Comparison of ENCODE assay signal across 8 cellular contexts in the genomic region with DNA sequence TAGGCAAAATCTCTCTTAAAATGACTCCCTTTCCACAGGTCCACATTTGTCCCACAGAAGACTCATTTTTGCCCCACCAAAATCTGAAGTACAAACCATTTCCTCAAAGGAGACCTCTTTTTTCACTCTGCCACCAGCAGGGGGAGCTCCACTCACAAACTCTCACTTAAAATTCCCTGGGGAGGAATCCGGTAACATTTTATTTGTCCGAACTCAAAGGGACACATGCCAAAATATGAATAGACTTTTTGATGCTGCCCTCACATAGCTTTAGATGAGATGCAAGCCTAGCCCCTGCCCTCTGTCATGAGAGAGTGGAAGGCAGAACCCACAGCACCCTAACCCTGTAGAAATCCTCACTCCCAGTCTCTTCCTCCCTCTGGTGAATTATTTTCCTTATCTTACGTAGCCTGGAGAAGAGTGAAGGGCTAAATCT. TPM values are rescaled to one million over a fixed set of nuclear protein-coding genes. Genes with fewer than 3 reads are reported as not detected.
DNase-seq lines count a peak whose midpoint lies in the region; ATAC-seq and FAIRE-seq lines count a peak whose summit lies in the region.

No MANE protein-coding gene starts in this region.

- intact Hi-C loops in head of caudate nucleus (cut with DNase I) (loop anchor here (2.0 kb wide), 1 partner anchor 293 kb away; no protein-coding TSS in a partner anchor), posterior cingulate gyrus (cut with DNase I) (loop anchor here (1.0 kb wide), 1 partner anchor 292 kb away; no protein-coding TSS in a partner anchor)

- DNase-seq in COLO829 (ENCODE audit: low spot score): peak; percentile 12
- peak; percentile 35 for DNase-seq in HS-5 (ENCODE audit: low read depth)
- peak; percentile 33 for DNase-seq in RCC 7860 (ENCODE audit: low spot score)
- peak; percentile 3 to 39 (median 14) for DNase-seq in activated naive CD4-positive, alpha-beta T cell (lab: John Stamatoyannopoulos, UW)
- peak; percentile 25 to 89 (median 73) for DNase-seq in head of caudate nucleus
- DNase-seq in posterior cingulate gyrus: peak in 8 of 10 donors; percentile 21 to 90 (median 62)
- DNase-seq in ureter (ENCODE audit: low spot score): peak; percentile 76

- no peak for ATAC-seq in GM19463 (IDR thresholded peaks at IDR 0.05; ENCODE audit: unreplicated experiment)

- FAIRE-seq in RCC 7860 (lab: Jason Lieb, UNC): peak; percentile 81

RNA-seq across cellular contexts. Expression of a gene that starts 57.1 kb away (rescaled TPM):
- total RNA-seq in ureter: 10.7 TPM

Comparison
In these comparisons a context has a peak if more than half of its experiments do, and no peak if none do; other contexts are left out.
1. DNase-seq: peak in every context shown above with its lines; median percentile 76 in ureter; 73 in head of caudate nucleus; 62 in posterior cingulate gyrus; 35 in HS-5; 33 in RCC 7860; 14 in activated naive CD4-positive, alpha-beta T cell; 12 in COLO829.